In genomic region chr14:24051162-24051788, GRCh38 we compare ENCODE assay signal across 9 cellular contexts. TPM values are rescaled to one million over a fixed set of nuclear protein-coding genes. Genes with fewer than 3 reads are reported as not detected.
DNase-seq lines count a peak whose midpoint lies in the region; ATAC-seq, FAIRE-seq and TF ChIP-seq lines count a peak whose summit lies in the region.
"Had no signal": no experiment of that assay in that cellular context is flagged by ENCODE, and none has a peak within 500 bp of the region (broad histone marks: within the 10 kb centered on the region; RNA-seq: fewer than 3 reads in every experiment).

No MANE protein-coding gene starts in this region.

- TF ChIP-seq EP300 in A549 (IDR thresholded peaks at IDR 0.05) = no peak

- no peak for TF ChIP-seq CTCF in A549 (IDR thresholded peaks at IDR 0.05)
- no peak for TF ChIP-seq CTCF in Peyer's patch (IDR thresholded peaks at IDR 0.05)
- TF ChIP-seq CTCF in epithelial cell of proximal tubule (conservative IDR thresholded peaks at IDR 0.05; ENCODE audit: low read depth, low read length) = no peak
- TF ChIP-seq CTCF in GM10248 (IDR thresholded peaks at IDR 0.05; ENCODE audit: control extremely low read depth, extremely low read depth, low read depth, missing control alignments) = no peak

- TF ChIP-seq POLR2A in A549 (IDR thresholded peaks at IDR 0.05; ENCODE audit: low read length) (no peak), Peyer's patch (IDR thresholded peaks at IDR 0.05) (no peak)

- no peak for TF ChIP-seq RAD21 in A549 (conservative IDR thresholded peaks at IDR 0.05 in 1 of 2, IDR thresholded peaks at IDR 0.05 in 1 of 2)

- WGBS in A549 (ENCODE audit: missing lambda C conversion rate) = 66% methylated on average over 18 of the region's 20 CpGs

- POLR2A ChIA-PET in A549 (lab: Yijun Ruan, JAX) = interaction anchor here (1.8 to 1.9 kb wide), 2 partner anchors 43 to 63 kb away, joined by 10 to 13 read pairs; partner anchors contain the start of genes DCAF11, NRL and PCK2
- POLR2A ChIA-PET in GM10248 (lab: Yijun Ruan, JAX) = no interaction called here

- H2AFZ ChIP-seq in neuron (ENCODE audit: low read depth, low read length) = peak overlapping the region; percentile 72

- H3K27ac ChIP-seq in A549 (peak overlapping the region; percentile 84 to 88), Peyer's patch (peak overlapping the region in 3 of 4 donors; percentile 48 to 71 (median 61))
- H3K27ac ChIP-seq: epithelial cell of prostate had no signal

- H3K9me3 ChIP-seq in A549 = no peaks in the 10 kb centered on the region
- no peaks in the 10 kb centered on the region for H3K9me3 ChIP-seq in Peyer's patch
- no peaks in the 10 kb centered on the region for H3K9me3 ChIP-seq in neuron (ENCODE audit: low read length)

- H3K36me3 ChIP-seq in Peyer's patch (no peaks in the 10 kb centered on the region), neuron (ENCODE audit: insufficient read depth, low read length) (peaks cover 7% of the 10 kb centered on the region)

- ATAC-seq in A549 (no peak), GM19328 (IDR thresholded peaks at IDR 0.05; ENCODE audit: unreplicated experiment) (peak; percentile 10)

- DNase-seq in A549 (ENCODE audit: low read depth in 1 of 2, low spot score in 1 of 2) (no peak), Peyer's patch (peak in 1 of 3 donors; percentile 41), epithelial cell of proximal tubule (ENCODE audit: low read depth) (no peak), NCI-H2107 (lab: John Stamatoyannopoulos, UW) (no peak), GM10248 (ENCODE audit: extremely low spot score) (no peak), HuH-7.5 (ENCODE audit: low spot score) (no peak)

- CTCF ChIA-PET in A549 (lab: Yijun Ruan, JAX) (interaction anchor here (0.7 to 1.9 kb wide), 7 partner anchors 8 to 109 kb away, joined by 3 to 7 read pairs (median 4); no protein-coding TSS in a partner anchor), GM10248 (lab: Yijun Ruan, JAX) (interaction anchor here (1.0 to 2.4 kb wide), 8 partner anchors 9 to 419 kb away, joined by 3 to 9 read pairs (median 5); no protein-coding TSS in a partner anchor)

- H3K4me3 ChIP-seq in A549 (peak overlapping the region; percentile 75), Peyer's patch (peak overlapping the region; percentile 67 to 78 (median 69)), epithelial cell of proximal tubule (ENCODE audit: low read depth, low read length) (peak overlapping the region; percentile 60), neuron (ENCODE audit: low read length) (peak overlapping the region; percentile 58)

- FAIRE-seq in A549 (lab: Jason Lieb, UNC) = no peak

- H3K27me3 ChIP-seq in Peyer's patch (no peaks in the 10 kb centered on the region), neuron (ENCODE audit: insufficient read depth, low read length) (peaks cover 9% of the 10 kb centered on the region)

- H3K4me2 ChIP-seq in A549 = peak overlapping the region; percentile 91

- H3K4me1 ChIP-seq in A549 = peaks cover 10% of the 10 kb centered on the region; the same call in 2 of the 3 replicates
- peaks cover 0 to 17% (median 8%) of the 10 kb centered on the region in 4 donors for H3K4me1 ChIP-seq in Peyer's patch
- peaks cover 11% of the 10 kb centered on the region for H3K4me1 ChIP-seq in neuron (ENCODE audit: insufficient read depth, low read length)

TF ChIP-seq in A549, 52 proteins besides CTCF, POLR2A, EP300 and RAD21:
- no peak for TF ChIP-seq MAZ (IDR thresholded peaks at IDR 0.05; ENCODE audit: borderline replicate concordance, low read depth, low read length)
- no peak for TF ChIP-seq POLR2AphosphoS2 (conservative IDR thresholded peaks at IDR 0.05; ENCODE audit: low read length)
- no peak for TF ChIP-seq RCOR1 (IDR thresholded peaks at IDR 0.05; ENCODE audit: low read depth, low read length)
- TF ChIP-seq ZC3H11A (IDR thresholded peaks at IDR 0.05) = no peak
- TF ChIP-seq GATA3 (IDR thresholded peaks at IDR 0.05; ENCODE audit: borderline replicate concordance) = no peak
- TF ChIP-seq REST (IDR thresholded peaks at IDR 0.05) = no peak
- no peak for TF ChIP-seq HOXB5 (CRISPR knock-in tag; IDR thresholded peaks at IDR 0.05)
- no peak for TF ChIP-seq MAX (IDR thresholded peaks at IDR 0.05)
- no peak for TF ChIP-seq KDM1A (IDR thresholded peaks at IDR 0.05; ENCODE audit: low read depth)
- no peak for TF ChIP-seq HES2 (IDR thresholded peaks at IDR 0.05)
- no peak for TF ChIP-seq JUNB (IDR thresholded peaks at IDR 0.05)
- TF ChIP-seq USF2 (IDR thresholded peaks at IDR 0.05) = no peak
- TF ChIP-seq TFCP2L1 (CRISPR knock-in tag; IDR thresholded peaks at IDR 0.05) = no peak

RNA-seq across cellular contexts. Expression of gene CARMIL3, which starts 0.5 kb away (rescaled TPM):
- polyA plus RNA-seq in A549 (2011; rRNA removed) = 0.45 and 0.79 TPM in 2 replicates
- polyA plus RNA-seq in A549 (2012; cell fraction: cytosol; rRNA removed) = 0.62 and 0.79 TPM in 2 replicates
- 3.9 and 5.3 TPM in 2 replicates for polyA plus RNA-seq in A549 (2012; cell fraction: nucleus; rRNA removed)
- 0.60 to 0.98 TPM (median 0.94 TPM) in 3 replicates for polyA plus RNA-seq in A549 (2017; fragmentation: RNase III; extraction: RNeasy Plus Mini Kit Qiagen cat#74134 plus additional on column Dnase treatment)
- polyA minus RNA-seq in A549 (2011; rRNA and poly(A)+ RNA removed) = 0.74 and 0.83 TPM in 2 replicates
- 1 to 10 TPM; 1.3 to 5.8 (median 2.8) TPM for total RNA-seq in Peyer's patch
- total RNA-seq in epithelial cell of proximal tubule = 0.07 TPM in 1 of 2 replicates, not detected in the other

RNA-seq across cellular contexts. Expression of gene CPNE6, which starts 20.1 kb away (rescaled TPM):
- polyA plus RNA-seq in A549 (2011; rRNA removed) = not detected in 2 replicates
- 0.01 TPM in 1 of 2 replicates, not detected in the other for polyA plus RNA-seq in A549 (2012; cell fraction: cytosol; rRNA removed)
- 0.04 TPM in 1 of 2 replicates, not detected in the other for polyA plus RNA-seq in A549 (2012; cell fraction: nucleus; rRNA removed)
- not detected in 3 replicates for polyA plus RNA-seq in A549 (2017; fragmentation: RNase III; extraction: RNeasy Plus Mini Kit Qiagen cat#74134 plus additional on column Dnase treatment)
- polyA minus RNA-seq in A549 (2011; rRNA and poly(A)+ RNA removed) = not detected in 2 replicates
- total RNA-seq in Peyer's patch = 1 to 10 TPM in 3 of 4 donors, not detected in 1; 1.9 to 4.6 (median 3.6) TPM
- total RNA-seq in epithelial cell of proximal tubule = not detected in 2 replicates

RNA-seq across cellular contexts. Expression of gene PCK2, which starts 42.8 kb away (rescaled TPM):
- polyA plus RNA-seq in A549 (2011; rRNA removed) (52.1 and 60.2 TPM in 2 replicates), A549 (2017; fragmentation: RNase III; extraction: RNeasy Plus Mini Kit Qiagen cat#74134 plus additional on column Dnase treatment) (16.9 to 20.7 TPM (median 18.8 TPM) in 3 replicates)
- polyA plus RNA-seq in A549 (2012; cell fraction: cytosol; rRNA removed) = 35.2 and 38.7 TPM in 2 replicates
- polyA plus RNA-seq in A549 (2012; cell fraction: nucleus; rRNA removed) = 67.7 and 94.9 TPM in 2 replicates
- 93.2 and 112 TPM in 2 replicates for polyA minus RNA-seq in A549 (2011; rRNA and poly(A)+ RNA removed)
- total RNA-seq in Peyer's patch (100 to 1,000 TPM in 3 of 4 donors, 10 to 100 TPM in 1; 53.6 to 820 (median 644) TPM), epithelial cell of proximal tubule (40.0 and 47.7 TPM in 2 replicates)
